ENCODE assay signal across 6 cellular contexts in genomic region chr6:169302716-169303115, GRCh38. TPM values are rescaled to one million over a fixed set of nuclear protein-coding genes. Genes with fewer than 3 reads are reported as not detected.
"Had no signal": no experiment of that assay in that cellular context is flagged by ENCODE, and none has a peak within 500 bp of the region (broad histone marks: within the 10 kb centered on the region; RNA-seq: fewer than 3 reads in every experiment).

No MANE protein-coding gene starts in this region.

- H3K4me1 Mint-ChIP-seq: IgD-negative memory B cell had no signal

- H3K4me3 Mint-ChIP-seq: IgD-negative memory B cell had no signal

- H3K27ac ChIP-seq: HL-60 had no signal

- H3K27me3 Mint-ChIP-seq: IgD-negative memory B cell had no signal

- DNase-seq: IMR-90 had no signal

- ATAC-seq: HepG2, K562 had no signal

- H3K27ac Mint-ChIP-seq: IgD-negative memory B cell had no signal

- H3K4me3 ChIP-seq: K562 had no signal

- H3K36me3 Mint-ChIP-seq: IgD-negative memory B cell had no signal

RNA-seq across cellular contexts. Expression of gene THBS2, which starts 49.1 kb away (rescaled TPM):
- total RNA-seq: HT-29 had no signal
